18 cellular contexts compared by ENCODE assay signal in the genomic region with DNA sequence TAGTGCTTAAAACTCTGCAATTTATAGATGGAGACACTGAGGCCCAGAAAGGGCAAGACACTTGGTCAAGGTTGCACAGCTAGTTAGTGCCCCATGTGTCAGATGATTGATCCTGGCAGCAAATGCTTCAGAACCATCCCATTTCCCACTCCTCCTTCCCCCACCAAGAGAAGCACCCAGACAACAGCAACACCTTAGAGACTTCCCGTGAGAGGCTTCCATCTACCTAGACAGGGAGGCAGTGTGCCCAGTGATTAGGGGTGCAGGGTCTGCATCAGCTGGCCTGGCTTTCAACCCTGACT.
DNase-seq lines count a peak whose midpoint lies in the region; ATAC-seq and TF ChIP-seq lines count a peak whose summit lies in the region.
"Had no signal": no experiment of that assay in that cellular context is flagged by ENCODE, and none has a peak within 500 bp of the region (broad histone marks: within the 10 kb centered on the region; RNA-seq: fewer than 3 reads in every experiment).

No MANE protein-coding gene starts in this region.

- H3K27me3 ChIP-seq in upper lobe of right lung: no peaks in the 10 kb centered on the region
- H3K27me3 ChIP-seq in CD4-positive, alpha-beta memory T cell (ENCODE audit: insufficient read depth, low read length): no peaks in the 10 kb centered on the region
- H3K27me3 ChIP-seq: MG63 had no signal

- H3K27ac ChIP-seq in caudate nucleus (ENCODE audit: low read depth, low read length) (peak overlapping the region; percentile 99), upper lobe of right lung (no peak overlapping the region)
- H3K27ac ChIP-seq in CD4-positive, alpha-beta memory T cell (ENCODE audit: low read depth, low read length): no peak overlapping the region

- no peak overlapping the region for H3K27ac Mint-ChIP-seq in natural killer cell treated with Interleukin-12 subunit alpha and Interleukin-12 subunit beta and Interleukin-15 and Interleukin-18, amount 100 ng/mL, for 72 hours
- H3K27ac Mint-ChIP-seq in natural killer cell: no peak overlapping the region
- no peak overlapping the region for H3K27ac Mint-ChIP-seq in CD4-positive, alpha-beta memory T cell
- H3K27ac Mint-ChIP-seq: H9, HFFc6 had no signal

- peak; percentile 6 for DNase-seq in natural killer cell treated with Interleukin-12 subunit alpha and Interleukin-12 subunit beta and Interleukin-15 and Interleukin-18, amount 100 ng/mL, for 72 hours (ENCODE audit: low spot score)
- DNase-seq in natural killer cell: no peak
- no peak for DNase-seq in caudate nucleus (lab: John Stamatoyannopoulos, UW)
- peak; percentile 14 for DNase-seq in mesenteric fat pad (ENCODE audit: low spot score)
- DNase-seq in upper lobe of right lung: peak; percentile 3
- no peak for DNase-seq in CD4-positive, alpha-beta memory T cell
- DNase-seq: 8988T, H9, HFFc6, KG1, MG63, NCI-H2029 treated with DMSO at 0.1 percent for 48 hours, NCI-H446 treated with DMSO at 0.1 percent for 48 hours, NCI-H526, RPMI8226, SHP77 had no signal

- POLR2A ChIA-PET in CD4-positive, alpha-beta memory T cell (lab: Charles Lee; ENCODE audit: partially characterized antibody): no interaction called here

- ATAC-seq in natural killer cell treated with Interleukin-12 subunit alpha and Interleukin-12 subunit beta and Interleukin-15 and Interleukin-18, amount 100 ng/mL, for 72 hours: no peak
- ATAC-seq in natural killer cell: no peak
- no peak for ATAC-seq in upper lobe of right lung
- no peak for ATAC-seq in GM19351 (IDR thresholded peaks at IDR 0.05; ENCODE audit: unreplicated experiment)
- ATAC-seq in GM19467 (IDR thresholded peaks at IDR 0.05; ENCODE audit: unreplicated experiment): no peak

- H3K36me3 Mint-ChIP-seq in natural killer cell treated with Interleukin-12 subunit alpha and Interleukin-12 subunit beta and Interleukin-15 and Interleukin-18, amount 100 ng/mL, for 72 hours: no peaks in the 10 kb centered on the region
- H3K36me3 Mint-ChIP-seq in natural killer cell: no peaks in the 10 kb centered on the region
- no peaks in the 10 kb centered on the region for H3K36me3 Mint-ChIP-seq in CD4-positive, alpha-beta memory T cell

- no peaks in the 10 kb centered on the region for H3K36me3 ChIP-seq in upper lobe of right lung
- no peaks in the 10 kb centered on the region for H3K36me3 ChIP-seq in CD4-positive, alpha-beta memory T cell (ENCODE audit: insufficient read depth, low read length)

- H3K27me3 Mint-ChIP-seq in natural killer cell treated with Interleukin-12 subunit alpha and Interleukin-12 subunit beta and Interleukin-15 and Interleukin-18, amount 100 ng/mL, for 72 hours: peaks cover 3 to 5% of the 10 kb centered on the region in 2 donors
- peaks cover 0 to 3% of the 10 kb centered on the region in 2 donors for H3K27me3 Mint-ChIP-seq in natural killer cell (ENCODE audit: low read depth in 2 of 2)
- H3K27me3 Mint-ChIP-seq in CD4-positive, alpha-beta memory T cell: no peaks in the 10 kb centered on the region

- no peaks in the 10 kb centered on the region for H3K9me3 Mint-ChIP-seq in natural killer cell treated with Interleukin-12 subunit alpha and Interleukin-12 subunit beta and Interleukin-15 and Interleukin-18, amount 100 ng/mL, for 72 hours
- H3K9me3 Mint-ChIP-seq in natural killer cell: no peaks in the 10 kb centered on the region
- peaks cover 0 to 2% (median 0%) of the 10 kb centered on the region in 8 donors for H3K9me3 Mint-ChIP-seq in CD4-positive, alpha-beta memory T cell
- H3K9me3 Mint-ChIP-seq: H9, HFFc6 had no signal

- no peak overlapping the region for H3K4me3 ChIP-seq in upper lobe of right lung
- no peak overlapping the region for H3K4me3 ChIP-seq in CD4-positive, alpha-beta memory T cell (ENCODE audit: low read length in 2 of 2)
- H3K4me3 ChIP-seq: MG63 had no signal

- no peak overlapping the region for H3K4me3 Mint-ChIP-seq in natural killer cell treated with Interleukin-12 subunit alpha and Interleukin-12 subunit beta and Interleukin-15 and Interleukin-18, amount 100 ng/mL, for 72 hours
- H3K4me3 Mint-ChIP-seq in natural killer cell: no peak overlapping the region
- H3K4me3 Mint-ChIP-seq in CD4-positive, alpha-beta memory T cell: no peak overlapping the region
- H3K4me3 Mint-ChIP-seq: H9, HFFc6 had no signal

- no peaks in the 10 kb centered on the region for H3K4me1 Mint-ChIP-seq in natural killer cell treated with Interleukin-12 subunit alpha and Interleukin-12 subunit beta and Interleukin-15 and Interleukin-18, amount 100 ng/mL, for 72 hours (ENCODE audit: low read depth in 2 of 2)
- no peaks in the 10 kb centered on the region for H3K4me1 Mint-ChIP-seq in natural killer cell
- H3K4me1 Mint-ChIP-seq in CD4-positive, alpha-beta memory T cell: no peaks in the 10 kb centered on the region

- H3K4me1 ChIP-seq in upper lobe of right lung: no peaks in the 10 kb centered on the region
- H3K4me1 ChIP-seq in CD4-positive, alpha-beta memory T cell (ENCODE audit: insufficient read depth, low read length): no peaks in the 10 kb centered on the region

- intact Hi-C loops in natural killer cell (cut with micrococcal nuclease) (no loop called here), upper lobe of right lung (cut with DNase I) (no loop called here)
- intact Hi-C loops in CD4-positive, alpha-beta memory T cell (cut with micrococcal nuclease): no loop called here

- CTCF ChIA-PET in CD4-positive, alpha-beta memory T cell (lab: Charles Lee; ENCODE audit: partially characterized antibody): no interaction called here

- H3K9me3 ChIP-seq in upper lobe of right lung: no peaks in the 10 kb centered on the region
- H3K9me3 ChIP-seq in CD4-positive, alpha-beta memory T cell (ENCODE audit: control insufficient read depth in 1 of 2, low read length in 2 of 2): no peaks in the 10 kb centered on the region
- H3K9me3 ChIP-seq: MG63 had no signal

- no peak for TF ChIP-seq CTCF in natural killer cell (IDR thresholded peaks at IDR 0.05)
- TF ChIP-seq CTCF in upper lobe of right lung (IDR thresholded peaks at IDR 0.05): no peak

Comparison
In these comparisons a context has a peak if more than half of its experiments do, and no peak if none do; other contexts are left out.
1. DNase-seq: peak in natural killer cell treated with Interleukin-12 subunit alpha and Interleukin-12 subunit beta and Interleukin-15 and Interleukin-18, amount 100 ng/mL, for 72 hours (single experiment), mesenteric fat pad (single experiment) and upper lobe of right lung (single experiment); none in natural killer cell (single experiment), caudate nucleus (0 of 61) and CD4-positive, alpha-beta memory T cell (0 of 5).